Comparison of ENCODE assay signal across 18 cellular contexts in genomic region chr4:153480704-153481103, GRCh38. TPM values are rescaled to one million over a fixed set of nuclear protein-coding genes. Genes with fewer than 3 reads are reported as not detected.
A peak's percentile ranks its signal among the peaks of the same experiment; 100 is the strongest.
DNase-seq lines count a peak whose midpoint lies in the region; ATAC-seq and TF ChIP-seq lines count a peak whose summit lies in the region.
"Had no signal": no experiment of that assay in that cellular context is flagged by ENCODE, and none has a peak within 500 bp of the region (broad histone marks: within the 10 kb centered on the region; RNA-seq: fewer than 3 reads in every experiment).

No MANE protein-coding gene starts in this region.

- no peak overlapping the region for H3K4me2 ChIP-seq in H9 (ENCODE audit: insufficient read depth, insufficient read length, low read length)
- H3K4me2 ChIP-seq: A549 had no signal

- H3K23ac ChIP-seq in H9 (ENCODE audit: insufficient read length, low read depth, low read length): no peak overlapping the region

- H3K4me1 Mint-ChIP-seq in activated CD4-positive, alpha-beta T cell treated with anti-CD3 and anti-CD28 coated beads, Interleukin-2, amount 10 ng/mL, durations not matched to agents 7 days and 5 days: peaks cover 64% of the 10 kb centered on the region
- H3K4me1 Mint-ChIP-seq in H9: peaks cover 23 to 24% of the 10 kb centered on the region in 2 experiments
- peaks cover 70% of the 10 kb centered on the region for H3K4me1 Mint-ChIP-seq in activated naive CD8-positive, alpha-beta T cell treated with anti-CD3 and anti-CD28 coated beads, Interleukin-2, amount 50 U/mL, for 24 hours
- peaks cover 40% of the 10 kb centered on the region for H3K4me1 Mint-ChIP-seq in stimulated activated effector memory CD8-positive, alpha-beta T cell treated with anti-CD3 and anti-CD28 coated beads, Interleukin-12 subunit alpha, Interleukin-12 subunit beta, amount 100 ng/mL, for 72 hours
- peaks cover under 1% of the 10 kb centered on the region for H3K4me1 Mint-ChIP-seq in progenitor cell of endocrine pancreas (ENCODE audit: low read depth)

- H2BK120ac ChIP-seq in H9 (ENCODE audit: low read depth, low read length, poor library complexity, severe bottlenecking): no peak overlapping the region

- no peak for DNase-seq in activated CD4-positive, alpha-beta T cell treated with anti-CD3 and anti-CD28 coated beads, Interleukin-2, amount 10 ng/mL, durations not matched to agents 7 days and 5 days
- no peak for DNase-seq in activated CD4-positive, alpha-beta T cell treated with anti-CD3 and anti-CD28 coated beads, Interleukin-2, amount 50 U/mL, for 4 hours
- DNase-seq in H9 (no peak), ascending aorta (ENCODE audit: low spot score in 2 of 2) (no peak), progenitor cell of endocrine pancreas (ENCODE audit: low spot score, unreplicated experiment) (no peak)
- peak; percentile 2 for DNase-seq in activated naive CD8-positive, alpha-beta T cell treated with anti-CD3 and anti-CD28 coated beads, Interleukin-2, amount 50 U/mL, for 24 hours
- no peak for DNase-seq in stimulated activated effector memory CD8-positive, alpha-beta T cell treated with anti-CD3 and anti-CD28 coated beads, Interleukin-12 subunit alpha, Interleukin-12 subunit beta, amount 100 ng/mL, for 72 hours (ENCODE audit: low spot score in 2 of 2)
- no peak for DNase-seq in central memory CD4-positive, alpha-beta T cell
- DNase-seq: COR-L47, heart left ventricle, KBM-7, NCI-H2107, SW 1271 had no signal

- no peak overlapping the region for H3K56ac ChIP-seq in H9 (ENCODE audit: insufficient read length, low read depth, low read length)

- no peaks in the 10 kb centered on the region for H4K20me1 ChIP-seq in H9 (ENCODE audit: control insufficient read depth, insufficient read depth, insufficient read length)

- no CpG with 5 or more reads among the region's 5 CpGs for WGBS in H9 (ENCODE audit: extremely low coverage, insufficient read length, low lambda C conversion rate)

- no peak overlapping the region for H3K4me3 Mint-ChIP-seq in activated CD4-positive, alpha-beta T cell treated with anti-CD3 and anti-CD28 coated beads, Interleukin-2, amount 10 ng/mL, durations not matched to agents 7 days and 5 days
- H3K4me3 Mint-ChIP-seq in H9 (no peak overlapping the region), progenitor cell of endocrine pancreas (ENCODE audit: low read depth) (no peak overlapping the region)
- H3K4me3 Mint-ChIP-seq in activated naive CD8-positive, alpha-beta T cell treated with anti-CD3 and anti-CD28 coated beads, Interleukin-2, amount 50 U/mL, for 24 hours: no peak overlapping the region
- no peak overlapping the region for H3K4me3 Mint-ChIP-seq in stimulated activated effector memory CD8-positive, alpha-beta T cell treated with anti-CD3 and anti-CD28 coated beads, Interleukin-12 subunit alpha, Interleukin-12 subunit beta, amount 100 ng/mL, for 72 hours
- H3K4me3 Mint-ChIP-seq: dendritic cell treated with granulocyte-macrophage colony-stimulating factor and Interleukin-4, amounts not matched to agents 40 ng/mL and 50 ng/mL, for 4 days had no signal

- CTCF ChIA-PET in activated CD4-positive, alpha-beta T cell treated with anti-CD3 and anti-CD28 coated beads, Interleukin-2, amount 10 ng/mL, durations not matched to agents 7 days and 5 days (lab: Charles Lee): interaction anchor here (1.5 kb wide), 2 partner anchors 15 to 61 kb away, joined by 3 to 4 read pairs; partner anchors contain the start of gene TMEM131L

- H3K27ac Mint-ChIP-seq in activated CD4-positive, alpha-beta T cell treated with anti-CD3 and anti-CD28 coated beads, Interleukin-2, amount 10 ng/mL, durations not matched to agents 7 days and 5 days: peak overlapping the region; percentile 59
- H3K27ac Mint-ChIP-seq in H9 (peak overlapping the region in 2 of 3 experiments; percentile 10 to 83; a peak in 5 of 7 replicates), progenitor cell of endocrine pancreas (no peak overlapping the region)
- H3K27ac Mint-ChIP-seq in activated naive CD8-positive, alpha-beta T cell treated with anti-CD3 and anti-CD28 coated beads, Interleukin-2, amount 50 U/mL, for 24 hours: peak overlapping the region; percentile 28
- H3K27ac Mint-ChIP-seq in stimulated activated effector memory CD8-positive, alpha-beta T cell treated with anti-CD3 and anti-CD28 coated beads, Interleukin-12 subunit alpha, Interleukin-12 subunit beta, amount 100 ng/mL, for 72 hours: peak overlapping the region; percentile 80
- H3K27ac Mint-ChIP-seq: dendritic cell treated with granulocyte-macrophage colony-stimulating factor and Interleukin-4, amounts not matched to agents 40 ng/mL and 50 ng/mL, for 4 days had no signal

- no peak overlapping the region for H2BK5ac ChIP-seq in H9 (ENCODE audit: insufficient read length, low read length)

- no peaks in the 10 kb centered on the region for H3K27me3 ChIP-seq in H9 (ENCODE audit: insufficient read depth, low read length)
- no peaks in the 10 kb centered on the region for H3K27me3 ChIP-seq in ascending aorta
- H3K27me3 ChIP-seq: esophagus muscularis mucosa, heart left ventricle, upper lobe of left lung had no signal

- H2BK12ac ChIP-seq in H9 (ENCODE audit: insufficient read length, low read depth, low read length): no peak overlapping the region

- H2BK20ac ChIP-seq in H9 (ENCODE audit: low read depth, low read length, poor library complexity, severe bottlenecking): no peak overlapping the region

- peaks cover 36% of the 10 kb centered on the region for H3K36me3 Mint-ChIP-seq in activated CD4-positive, alpha-beta T cell treated with anti-CD3 and anti-CD28 coated beads, Interleukin-2, amount 10 ng/mL, durations not matched to agents 7 days and 5 days (ENCODE audit: low read depth)
- H3K36me3 Mint-ChIP-seq in H9 (ENCODE audit: insufficient read depth in 1 of 3, low read depth in 3 of 3): peaks cover 0 to 17% (median 8%) of the 10 kb centered on the region in 3 experiments; a peak in 5 of 7 replicates
- H3K36me3 Mint-ChIP-seq in activated naive CD8-positive, alpha-beta T cell treated with anti-CD3 and anti-CD28 coated beads, Interleukin-2, amount 50 U/mL, for 24 hours (ENCODE audit: low read depth): peaks cover 40% of the 10 kb centered on the region
- H3K36me3 Mint-ChIP-seq in stimulated activated effector memory CD8-positive, alpha-beta T cell treated with anti-CD3 and anti-CD28 coated beads, Interleukin-12 subunit alpha, Interleukin-12 subunit beta, amount 100 ng/mL, for 72 hours: peaks cover 21% of the 10 kb centered on the region
- H3K36me3 Mint-ChIP-seq in progenitor cell of endocrine pancreas (ENCODE audit: insufficient read depth): peaks cover 5% of the 10 kb centered on the region

- no peak overlapping the region for H3K4ac ChIP-seq in H9 (ENCODE audit: low read depth, low read length)

- ATAC-seq in activated naive CD8-positive, alpha-beta T cell treated with anti-CD3 and anti-CD28 coated beads, Interleukin-2, amount 50 U/mL, for 24 hours: no peak
- no peak for ATAC-seq in stimulated activated effector memory CD8-positive, alpha-beta T cell treated with anti-CD3 and anti-CD28 coated beads, Interleukin-12 subunit alpha, Interleukin-12 subunit beta, amount 100 ng/mL, for 72 hours
- ATAC-seq: A549, heart left ventricle had no signal

- H3K9me3 ChIP-seq in H9 (ENCODE audit: control insufficient read depth, low read depth, low read length) (no peaks in the 10 kb centered on the region), ascending aorta (no peaks in the 10 kb centered on the region)
- H3K9me3 ChIP-seq: A549, esophagus muscularis mucosa, heart left ventricle, upper lobe of left lung had no signal

- H3K27ac ChIP-seq in H9 (ENCODE audit: insufficient read length, low read depth, low read length) (no peak overlapping the region), ascending aorta (no peak overlapping the region)
- H3K27ac ChIP-seq: A549, heart left ventricle, HL-60, upper lobe of left lung had no signal

- H3K79me2 ChIP-seq in H9 (ENCODE audit: insufficient read depth, low read length): peaks cover 2% of the 10 kb centered on the region; the same call in 1 of the 2 replicates

- POLR2A ChIA-PET in activated CD4-positive, alpha-beta T cell treated with anti-CD3 and anti-CD28 coated beads, Interleukin-2, amount 10 ng/mL, durations not matched to agents 7 days and 5 days (lab: Charles Lee): no interaction called here

- H3K4me3 ChIP-seq in ascending aorta: no peak overlapping the region
- H3K4me3 ChIP-seq: A549, esophagus muscularis mucosa, heart left ventricle, upper lobe of left lung had no signal

- H2AFZ ChIP-seq in H9 (ENCODE audit: low read length): no peak overlapping the region

- no peaks in the 10 kb centered on the region for H3K79me1 ChIP-seq in H9 (ENCODE audit: insufficient read depth, low read depth, low read length, poor library complexity, severe bottlenecking)

- no peaks in the 10 kb centered on the region for H3K36me3 ChIP-seq in ascending aorta
- H3K36me3 ChIP-seq: upper lobe of left lung had no signal

- no peak overlapping the region for H4K91ac ChIP-seq in H9 (ENCODE audit: insufficient read length, low read depth, low read length)

- no peak overlapping the region for H2AK5ac ChIP-seq in H9 (ENCODE audit: insufficient read length, low read length)

- intact Hi-C loops in ascending aorta (cut with DNase I): no loop called here

- H3K9me3 Mint-ChIP-seq in activated CD4-positive, alpha-beta T cell treated with anti-CD3 and anti-CD28 coated beads, Interleukin-2, amount 10 ng/mL, durations not matched to agents 7 days and 5 days: no peaks in the 10 kb centered on the region
- H3K9me3 Mint-ChIP-seq in H9: no peaks in the 10 kb centered on the region
- no peaks in the 10 kb centered on the region for H3K9me3 Mint-ChIP-seq in activated naive CD8-positive, alpha-beta T cell treated with anti-CD3 and anti-CD28 coated beads, Interleukin-2, amount 50 U/mL, for 24 hours
- no peaks in the 10 kb centered on the region for H3K9me3 Mint-ChIP-seq in stimulated activated effector memory CD8-positive, alpha-beta T cell treated with anti-CD3 and anti-CD28 coated beads, Interleukin-12 subunit alpha, Interleukin-12 subunit beta, amount 100 ng/mL, for 72 hours
- no peaks in the 10 kb centered on the region for H3K9me3 Mint-ChIP-seq in progenitor cell of endocrine pancreas (ENCODE audit: low read depth)
- H3K9me3 Mint-ChIP-seq: dendritic cell treated with granulocyte-macrophage colony-stimulating factor and Interleukin-4, amounts not matched to agents 40 ng/mL and 50 ng/mL, for 4 days had no signal

- H3K4me1 ChIP-seq in H9 (ENCODE audit: insufficient read depth, low read length) (peaks cover 3% of the 10 kb centered on the region; the same call in 1 of the 2 replicates), ascending aorta (peaks cover 0 to 9% of the 10 kb centered on the region in 2 donors)

- H3K9ac ChIP-seq in H9 (ENCODE audit: extremely low read depth, insufficient read length, low read length): no peak overlapping the region

- H3K27me3 Mint-ChIP-seq in activated CD4-positive, alpha-beta T cell treated with anti-CD3 and anti-CD28 coated beads, Interleukin-2, amount 10 ng/mL, durations not matched to agents 7 days and 5 days: no peaks in the 10 kb centered on the region
- no peaks in the 10 kb centered on the region for H3K27me3 Mint-ChIP-seq in H9 (ENCODE audit: low read depth)
- no peaks in the 10 kb centered on the region for H3K27me3 Mint-ChIP-seq in activated naive CD8-positive, alpha-beta T cell treated with anti-CD3 and anti-CD28 coated beads, Interleukin-2, amount 50 U/mL, for 24 hours
- no peaks in the 10 kb centered on the region for H3K27me3 Mint-ChIP-seq in progenitor cell of endocrine pancreas
- H3K27me3 Mint-ChIP-seq: dendritic cell treated with granulocyte-macrophage colony-stimulating factor and Interleukin-4, amounts not matched to agents 40 ng/mL and 50 ng/mL, for 4 days had no signal

- no peaks in the 10 kb centered on the region for H3K23me2 ChIP-seq in H9 (ENCODE audit: insufficient read length, low read depth, low read length, poor library complexity, severe bottlenecking)

- H3K18ac ChIP-seq in H9 (ENCODE audit: insufficient read length, low read depth, low read length): no peak overlapping the region

- H4K8ac ChIP-seq in H9 (replicated peaks; ENCODE audit: insufficient read length, low read depth, low read length): no peak overlapping the region

- no peak overlapping the region for H4K5ac ChIP-seq in H9 (ENCODE audit: insufficient read length, low read depth, low read length)

- H3K14ac ChIP-seq in H9 (ENCODE audit: insufficient read depth, low read length): no peak overlapping the region

- no peak overlapping the region for H3T11ph ChIP-seq in H9 (ENCODE audit: low read length)

- no peak for TF ChIP-seq CTCF in H9 (conservative IDR thresholded peaks at IDR 0.05)
- no peak for TF ChIP-seq CTCF in ascending aorta (IDR thresholded peaks at IDR 0.05)
- no peak for TF ChIP-seq CTCF in progenitor cell of endocrine pancreas (IDR thresholded peaks at IDR 0.05; ENCODE audit: unreplicated experiment)

- H2BK15ac ChIP-seq in H9 (ENCODE audit: low read depth, low read length): no peak overlapping the region

RNA-seq across cellular contexts. Expression of gene TMEM131L, which starts 14.5 kb away (rescaled TPM):
- 10 to 100 TPM; 49.3 to 56.0 TPM for total RNA-seq in activated CD4-positive, alpha-beta T cell treated with anti-CD3 and anti-CD28 coated beads, Interleukin-2, amount 10 ng/mL, durations not matched to agents 7 days and 5 days
- total RNA-seq in H9 (2021): 14.6 and 15.9 TPM in 2 replicates
- total RNA-seq in ascending aorta: 6.9 TPM
- total RNA-seq in progenitor cell of endocrine pancreas: 18.1 and 18.9 TPM in 2 replicates
